In the genomic region with DNA sequence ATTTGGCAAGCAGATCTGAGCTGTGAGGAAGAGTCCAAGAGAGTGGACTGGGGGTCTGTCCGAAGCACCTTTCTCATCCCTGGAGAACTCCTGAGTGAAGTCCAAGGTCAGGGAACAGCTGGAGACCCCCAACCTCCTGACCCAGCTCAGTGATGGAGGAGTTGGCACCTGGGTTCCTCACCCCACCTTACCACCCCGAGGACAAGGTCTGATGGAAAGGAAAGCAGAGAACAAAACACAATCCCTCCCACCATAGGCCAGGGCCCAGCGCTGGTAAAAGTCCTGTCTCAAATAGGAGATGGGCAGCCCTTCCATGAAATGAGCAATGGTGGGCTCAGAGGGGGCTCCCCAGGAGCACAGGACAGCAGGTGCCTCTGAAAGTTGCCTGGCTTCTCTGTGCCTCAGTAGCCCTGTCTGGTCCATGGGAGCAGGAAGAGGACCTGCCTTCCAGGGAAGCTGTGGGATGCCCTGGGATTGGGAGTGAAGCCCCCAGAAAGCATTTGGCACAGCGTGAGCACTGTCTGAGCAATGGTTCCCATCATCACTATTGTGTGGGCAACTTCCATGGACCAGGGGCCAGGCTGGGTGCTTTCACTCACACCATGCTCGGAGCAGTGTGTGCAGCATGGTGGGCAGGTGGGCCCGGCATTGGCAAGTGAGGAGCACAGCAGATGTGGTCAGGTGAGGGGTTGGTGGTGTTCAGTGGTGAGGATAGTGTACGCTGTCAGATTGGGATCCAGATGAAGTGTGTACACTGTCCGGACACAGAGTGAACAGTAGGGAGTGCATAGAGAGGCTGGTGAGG, we compare ENCODE assay signal across 1 cellular context.
TF ChIP-seq lines count a peak whose summit lies in the region.

No MANE protein-coding gene starts in this region.

TF ChIP-seq in H1, 55 proteins besides CTCF, POLR2A, EP300 and RAD21:
- no peak for TF ChIP-seq PHF8 (conservative IDR thresholded peaks at IDR 0.05; ENCODE audit: low read depth, low read length)
- no peak for TF ChIP-seq CREB1 (IDR thresholded peaks at IDR 0.05)
- TF ChIP-seq TAF7 (optimal IDR thresholded peaks at IDR 0.05; ENCODE audit: borderline replicate concordance, low read depth, low read length) = no peak
- TF ChIP-seq RBBP5 (IDR thresholded peaks at IDR 0.05; ENCODE audit: borderline replicate concordance, low read depth, low read length) = no peak
- no peak for TF ChIP-seq NRF1 (IDR thresholded peaks at IDR 0.05; ENCODE audit: low read depth, low read length)
- no peak for TF ChIP-seq CBX5 (IDR thresholded peaks at IDR 0.05; ENCODE audit: low read depth, low read length)
- TF ChIP-seq, protein P1, sequence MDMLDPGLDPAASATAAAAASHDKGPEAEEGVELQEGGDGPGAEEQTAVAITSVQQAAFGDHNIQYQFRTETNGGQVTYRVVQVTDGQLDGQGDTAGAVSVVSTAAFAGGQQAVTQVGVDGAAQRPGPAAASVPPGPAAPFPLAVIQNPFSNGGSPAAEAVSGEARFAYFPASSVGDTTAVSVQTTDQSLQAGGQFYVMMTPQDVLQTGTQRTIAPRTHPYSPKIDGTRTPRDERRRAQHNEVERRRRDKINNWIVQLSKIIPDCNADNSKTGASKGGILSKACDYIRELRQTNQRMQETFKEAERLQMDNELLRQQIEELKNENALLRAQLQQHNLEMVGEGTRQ (IDR thresholded peaks at IDR 0.05; ENCODE audit: low read length) = no peak
- TF ChIP-seq BCL11A (IDR thresholded peaks at IDR 0.05; ENCODE audit: low read depth in 2 of 2, low read length in 2 of 2) = no peak
- no peak for TF ChIP-seq SUZ12 (IDR thresholded peaks at IDR 0.05; ENCODE audit: low read length)
- no peak for TF ChIP-seq ASH2L (IDR thresholded peaks at IDR 0.05; ENCODE audit: low read length)
- TF ChIP-seq JUND (IDR thresholded peaks at IDR 0.05; ENCODE audit: low read length) = no peak
- no peak for TF ChIP-seq POLR2AphosphoS5 (IDR thresholded peaks at IDR 0.05; ENCODE audit: low read depth, low read length)
- no peak for TF ChIP-seq CEBPB (IDR thresholded peaks at IDR 0.05; ENCODE audit: low read depth, low read length)
- no peak for TF ChIP-seq RFX5 (IDR thresholded peaks at IDR 0.05; ENCODE audit: borderline replicate concordance, low read depth, low read length)
- TF ChIP-seq, protein P2, sequence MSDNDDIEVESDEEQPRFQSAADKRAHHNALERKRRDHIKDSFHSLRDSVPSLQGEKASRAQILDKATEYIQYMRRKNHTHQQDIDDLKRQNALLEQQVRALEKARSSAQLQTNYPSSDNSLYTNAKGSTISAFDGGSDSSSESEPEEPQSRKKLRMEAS (IDR thresholded peaks at IDR 0.05) = no peak
- TF ChIP-seq YY1 (IDR thresholded peaks at IDR 0.05; ENCODE audit: low read depth, low read length) = no peak
- TF ChIP-seq NANOG (IDR thresholded peaks at IDR 0.05; ENCODE audit: insufficient read depth, low read depth, low read length, poor library complexity, severe bottlenecking) = no peak
- TF ChIP-seq RXRA (IDR thresholded peaks at IDR 0.05; ENCODE audit: insufficient read depth, low read depth, low read length) = no peak
- TF ChIP-seq BACH1 (IDR thresholded peaks at IDR 0.05; ENCODE audit: low read length) = no peak
